ENCODE assay signal across 8 cellular contexts in genomic region chr1:85202092-85202863, GRCh38. TPM values are rescaled to one million over a fixed set of nuclear protein-coding genes. Genes with fewer than 3 reads are reported as not detected.
DNase-seq lines count a peak whose midpoint lies in the region; ATAC-seq and TF ChIP-seq lines count a peak whose summit lies in the region.

No MANE protein-coding gene starts in this region.

- H3K4me1 ChIP-seq in cardiac muscle cell (ENCODE audit: low read depth) = peaks cover 3% of the 10 kb centered on the region
- peaks cover 3% of the 10 kb centered on the region for H3K4me1 ChIP-seq in iPS-15b (ENCODE audit: control insufficient read depth, insufficient read depth, low read length)
- H3K4me1 ChIP-seq in subcutaneous abdominal adipose tissue (ENCODE audit: control insufficient read depth in 5 of 5, insufficient read depth in 5 of 5, low read length in 5 of 5) = peaks cover 0 to 53% (median 31%) of the 10 kb centered on the region in 5 donors

- H3K9ac ChIP-seq in iPS-15b (ENCODE audit: low read depth, low read length) = peak overlapping the region; percentile 51
- H3K9ac ChIP-seq in subcutaneous abdominal adipose tissue (ENCODE audit: low read length in 5 of 5) = peak overlapping the region; percentile 66 to 94 (median 90)

- H3K36me3 ChIP-seq in cardiac muscle cell (no peaks in the 10 kb centered on the region), WERI-Rb-1 (no peaks in the 10 kb centered on the region), iPS-15b (ENCODE audit: control insufficient read depth, insufficient read depth, low read length) (no peaks in the 10 kb centered on the region), subcutaneous abdominal adipose tissue (ENCODE audit: control insufficient read depth in 5 of 5, insufficient read depth in 5 of 5, low read length in 5 of 5) (no peaks in the 10 kb centered on the region)

- no peak for ATAC-seq in left cardiac atrium

- H3K9me3 ChIP-seq in cardiac muscle cell (ENCODE audit: low read depth) (no peaks in the 10 kb centered on the region), WERI-Rb-1 (ENCODE audit: severe bottlenecking) (no peaks in the 10 kb centered on the region), iPS-15b (ENCODE audit: control insufficient read depth, insufficient read depth, low read length) (no peaks in the 10 kb centered on the region), subcutaneous abdominal adipose tissue (ENCODE audit: control insufficient read depth in 5 of 5, low read length in 5 of 5) (no peaks in the 10 kb centered on the region)

- no peak for DNase-seq in cardiac muscle cell (ENCODE audit: low read depth in 1 of 2, low spot score in 1 of 2)
- DNase-seq in left cardiac atrium = no peak
- no peak for DNase-seq in WERI-Rb-1
- no peak for DNase-seq in AML-193 (lab: John Stamatoyannopoulos, UW)
- DNase-seq in DMS153 (lab: John Stamatoyannopoulos, UW) = no peak
- no peak for DNase-seq in UCSD-AML1 (lab: John Stamatoyannopoulos, UW; ENCODE audit: unreplicated experiment)

- peak overlapping the region; percentile 90 for H3K4me3 ChIP-seq in cardiac muscle cell
- H3K4me3 ChIP-seq in WERI-Rb-1 (ENCODE audit: low read depth, low read length) = peak overlapping the region; percentile 75
- H3K4me3 ChIP-seq in iPS-15b (ENCODE audit: low read depth, low read length) = peak overlapping the region; percentile 59
- H3K4me3 ChIP-seq in subcutaneous abdominal adipose tissue (ENCODE audit: low read depth in 1 of 5, low read length in 5 of 5) = peak overlapping the region; percentile 76 to 97 (median 89)

- intact Hi-C loops in left cardiac atrium (cut with DNase I) = no loop called here

- H3K27ac ChIP-seq in cardiac muscle cell = peak overlapping the region; percentile 100
- no peak overlapping the region for H3K27ac ChIP-seq in WERI-Rb-1
- peak overlapping the region; percentile 95 for H3K27ac ChIP-seq in subcutaneous abdominal adipose tissue (ENCODE audit: low read depth, low read length)

- H3K27me3 ChIP-seq in cardiac muscle cell (no peaks in the 10 kb centered on the region), WERI-Rb-1 (ENCODE audit: insufficient read depth, low read depth, severe bottlenecking) (no peaks in the 10 kb centered on the region), iPS-15b (ENCODE audit: control insufficient read depth, insufficient read depth, low read length) (peaks cover 4% of the 10 kb centered on the region), subcutaneous abdominal adipose tissue (ENCODE audit: control insufficient read depth in 5 of 5, insufficient read depth in 4 of 5, low read length in 5 of 5) (no peaks in the 10 kb centered on the region)

- TF ChIP-seq CTCF in cardiac muscle cell (IDR thresholded peaks at IDR 0.05; ENCODE audit: low read depth, low read length) (no peak), WERI-Rb-1 (IDR thresholded peaks at IDR 0.05; ENCODE audit: low read depth, low read length) (no peak)

RNA-seq across cellular contexts. Expression of gene SYDE2, which starts 1.5 kb away (rescaled TPM):
- 22.2 and 47.5 TPM in 2 replicates for total RNA-seq in cardiac muscle cell
- 20.6 and 30.2 TPM in 2 replicates for polyA plus RNA-seq in cardiac muscle cell
- 10 to 100 TPM; 14.3 to 14.5 TPM for total RNA-seq in left cardiac atrium

RNA-seq across cellular contexts. Expression of gene C1orf52, which starts 57.2 kb away (rescaled TPM):
- total RNA-seq in cardiac muscle cell = 63.4 and 71.6 TPM in 2 replicates
- polyA plus RNA-seq in cardiac muscle cell = 82.1 and 91.4 TPM in 2 replicates
- total RNA-seq in left cardiac atrium = 10 to 100 TPM; 15.6 to 17.6 TPM
